Comparison of ENCODE assay signal across 25 cellular contexts in the genomic region with DNA sequence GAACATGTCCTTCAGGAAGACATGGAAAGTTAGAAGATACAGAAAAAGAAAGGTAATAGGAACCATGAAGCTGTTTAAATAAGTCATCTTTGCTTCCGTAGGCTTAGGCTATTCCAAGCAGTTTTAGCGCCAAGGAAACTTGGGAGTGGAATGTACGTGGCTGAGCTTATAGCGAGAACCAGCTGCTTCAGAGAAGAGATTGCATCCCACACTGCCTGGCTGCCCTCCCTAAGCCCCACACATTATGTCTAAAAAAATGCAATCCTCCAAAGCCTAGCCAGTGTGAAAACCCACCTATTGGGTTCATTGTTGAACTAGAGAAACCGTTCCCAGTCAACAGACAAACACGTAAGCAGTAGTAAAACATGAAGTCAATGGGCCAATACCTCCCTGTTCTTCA.
"Had no signal": no experiment of that assay in that cellular context is flagged by ENCODE, and none has a peak within 500 bp of the region (broad histone marks: within the 10 kb centered on the region; RNA-seq: fewer than 3 reads in every experiment).

No MANE protein-coding gene starts in this region.

- ATAC-seq: activated CD4-positive, alpha-beta T cell treated with anti-CD3 and anti-CD28 coated beads for 36 hours; activated T-cell treated with anti-CD3 and anti-CD28 coated beads, Interleukin-2, amount 50 U/mL, for 72 hours; left lobe of liver; lower lobe of right lung; naive thymus-derived CD8-positive, alpha-beta T cell; right lobe of liver had no signal

- H3K9me3 Mint-ChIP-seq: activated T-cell treated with anti-CD3 and anti-CD28 coated beads, Interleukin-2, amount 50 U/mL, for 72 hours; naive thymus-derived CD8-positive, alpha-beta T cell; T-helper 2 cell treated with Interferon-gamma antibody and Interleukin-4, amounts not matched to agents 5 μg/mL and 100 μg/mL, for 36 hours had no signal

- H3K4me3 Mint-ChIP-seq: activated CD4-positive, alpha-beta T cell treated with anti-CD3 and anti-CD28 coated beads for 36 hours; activated naive CD8-positive, alpha-beta T cell; activated T-cell treated with anti-CD3 and anti-CD28 coated beads, Interleukin-2, amount 50 U/mL, for 72 hours; naive thymus-derived CD8-positive, alpha-beta T cell; T-helper 2 cell treated with Interferon-gamma antibody and Interleukin-4, amounts not matched to agents 5 μg/mL and 100 μg/mL, for 36 hours had no signal

- H3K27ac ChIP-seq: cardiac muscle cell, lower lobe of right lung, right lobe of liver, thoracic aorta had no signal

- FAIRE-seq: endothelial cell of umbilical vein, kidney, urothelium cell line had no signal

- H3K36me3 ChIP-seq: cardiac muscle cell, lower lobe of right lung, right lobe of liver, thoracic aorta had no signal

- H3K4me1 Mint-ChIP-seq: activated CD4-positive, alpha-beta T cell treated with anti-CD3 and anti-CD28 coated beads for 36 hours; naive thymus-derived CD8-positive, alpha-beta T cell had no signal

- H3K4me1 ChIP-seq: lower lobe of right lung had no signal

- H3K9me3 ChIP-seq: lower lobe of right lung, right lobe of liver, thoracic aorta had no signal

- H3K27ac Mint-ChIP-seq: activated CD4-positive, alpha-beta T cell treated with anti-CD3 and anti-CD28 coated beads for 36 hours; activated naive CD8-positive, alpha-beta T cell; activated T-cell treated with anti-CD3 and anti-CD28 coated beads, Interleukin-2, amount 50 U/mL, for 72 hours; T-helper 2 cell treated with Interferon-gamma antibody and Interleukin-4, amounts not matched to agents 5 μg/mL and 100 μg/mL, for 36 hours had no signal

- H3K4me3 ChIP-seq: cardiac muscle cell, lower lobe of right lung, right lobe of liver, thoracic aorta had no signal

- H3K27me3 ChIP-seq: cardiac muscle cell, right lobe of liver had no signal

- H3K27me3 Mint-ChIP-seq: activated CD4-positive, alpha-beta T cell treated with anti-CD3 and anti-CD28 coated beads for 36 hours; activated naive CD8-positive, alpha-beta T cell; naive thymus-derived CD8-positive, alpha-beta T cell had no signal

- DNase-seq: activated CD4-positive, alpha-beta T cell treated with anti-CD3 and anti-CD28 coated beads for 36 hours; activated CD4-positive, CD25-positive, alpha-beta regulatory T cell; activated naive CD4-positive, alpha-beta T cell; activated T-cell treated with anti-CD3 and anti-CD28 coated beads for 4 hours; activated T-cell treated with anti-CD3 and anti-CD28 coated beads, Interleukin-2, amount 50 U/mL, for 72 hours; cortex of kidney; foreskin fibroblast; head of caudate nucleus; hippocampal formation; kidney; lower lobe of right lung; mesenchymal stem cell; naive thymus-derived CD8-positive, alpha-beta T cell; right lobe of liver; stimulated activated CD4-positive, alpha-beta T cell treated with anti-CD3 and anti-CD28 coated beads, Interleukin-2, amount 100 ng/mL, for 48 hours; stimulated activated naive CD4-positive, alpha-beta T cell treated with Interleukin-2 at 50 U/mL for 16 hours; T-helper 1 cell; trophoblast cell had no signal
